ENCODE assay signal across 14 cellular contexts in the genomic region with DNA sequence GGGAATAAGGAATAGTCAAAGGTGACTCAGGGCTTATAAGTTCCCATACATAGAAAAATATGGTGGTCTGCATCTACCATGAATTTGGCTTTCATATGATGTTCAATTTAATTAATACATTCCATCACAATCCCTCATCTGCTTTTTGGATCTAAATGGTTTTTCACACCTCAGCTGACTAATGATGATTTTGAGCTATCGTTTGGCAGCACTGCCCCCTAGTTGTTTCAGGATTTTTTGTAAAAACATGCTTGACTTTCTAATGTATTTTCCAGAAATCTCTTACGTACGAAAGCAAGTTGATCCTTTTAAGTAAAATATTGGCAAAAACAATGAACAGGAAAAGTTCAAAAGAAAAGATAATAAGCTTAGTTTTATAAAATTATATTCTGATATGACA.
DNase-seq lines count a peak whose midpoint lies in the region; TF ChIP-seq lines count a peak whose summit lies in the region.
"Had no signal": no experiment of that assay in that cellular context is flagged by ENCODE, and none has a peak within 500 bp of the region (broad histone marks: within the 10 kb centered on the region; RNA-seq: fewer than 3 reads in every experiment).

No MANE protein-coding gene starts in this region.

- no peak overlapping the region for H3K9ac ChIP-seq in NT2/D1 (ENCODE audit: insufficient read length, low read depth)

- H3K36me3 ChIP-seq in cardiac muscle cell (no peaks in the 10 kb centered on the region), NT2/D1 (ENCODE audit: insufficient read depth, insufficient read length, low read length) (no peaks in the 10 kb centered on the region), tibial nerve (no peaks in the 10 kb centered on the region)
- H3K36me3 ChIP-seq: thoracic aorta had no signal

- DNase-seq in cardiac muscle cell (ENCODE audit: low read depth in 1 of 2, low spot score in 1 of 2) (peak; percentile 23 to 61), cardiac septum (ENCODE audit: low spot score) (no peak), NT2/D1 (ENCODE audit: low read depth, low spot score) (peak; percentile 2), epithelial cell of esophagus (ENCODE audit: low read depth) (peak; percentile 36), tibial nerve (ENCODE audit: low spot score in 2 of 2) (no peak), GM19240 (ENCODE audit: insufficient read length, low spot score) (no peak), GF-D8 (lab: John Stamatoyannopoulos, UW) (no peak)
- DNase-seq in activated effector memory CD4-positive, alpha-beta T cell treated with anti-CD3 and anti-CD28 coated beads, Interleukin-2, amount 50 U/mL, for 16 hours, result no peak
- DNase-seq: activated CD4-positive, alpha-beta memory T cell treated with anti-CD3 and anti-CD28 coated beads, Interleukin-2, amount 10 ng/mL, durations not matched to agents 7 days and 5 days; CD4-positive, CD25-positive, alpha-beta regulatory T cell; left colon; NCI-H774; stimulated activated CD4-positive, alpha-beta T cell treated with anti-CD3 and anti-CD28 coated beads, Interleukin-15, amount 100 ng/mL, for 24 hours had no signal

- H3K27me3 ChIP-seq in cardiac muscle cell, result no peaks in the 10 kb centered on the region
- H3K27me3 ChIP-seq in NT2/D1 (ENCODE audit: insufficient read depth, insufficient read length), result no peaks in the 10 kb centered on the region
- no peaks in the 10 kb centered on the region for H3K27me3 ChIP-seq in tibial nerve

- H3K4me3 ChIP-seq in cardiac muscle cell (no peak overlapping the region), NT2/D1 (ENCODE audit: insufficient read length, low read depth) (no peak overlapping the region), epithelial cell of esophagus (ENCODE audit: low read length) (no peak overlapping the region), tibial nerve (no peak overlapping the region)
- H3K4me3 ChIP-seq: thoracic aorta had no signal

- H3K4me1 ChIP-seq in cardiac muscle cell (ENCODE audit: low read depth), result no peaks in the 10 kb centered on the region
- no peaks in the 10 kb centered on the region for H3K4me1 ChIP-seq in NT2/D1 (ENCODE audit: insufficient read depth, insufficient read length)
- H3K4me1 ChIP-seq in tibial nerve, result no peaks in the 10 kb centered on the region

- TF ChIP-seq EP300 in tibial nerve (IDR thresholded peaks at IDR 0.05), result no peak

- H3K27ac ChIP-seq in cardiac muscle cell (no peak overlapping the region), tibial nerve (no peak overlapping the region)
- H3K27ac ChIP-seq: thoracic aorta had no signal

- intact Hi-C loops in cardiac septum (cut with DNase I), result no loop called here

- H3K9me3 ChIP-seq in cardiac muscle cell (ENCODE audit: low read depth), result no peaks in the 10 kb centered on the region
- H3K9me3 ChIP-seq in NT2/D1 (ENCODE audit: insufficient read depth, low read length), result no peaks in the 10 kb centered on the region
- no peaks in the 10 kb centered on the region for H3K9me3 ChIP-seq in tibial nerve
- H3K9me3 ChIP-seq: thoracic aorta had no signal

- WGBS in tibial nerve, 2 donors, result 26 to 35% methylated on average over 3 of the region's 3 CpGs

- TF ChIP-seq POLR2A in tibial nerve (IDR thresholded peaks at IDR 0.05), result no peak

- TF ChIP-seq CTCF in cardiac muscle cell (IDR thresholded peaks at IDR 0.05; ENCODE audit: low read depth, low read length), result peak; percentile 48
- TF ChIP-seq CTCF in epithelial cell of esophagus (IDR thresholded peaks at IDR 0.05; ENCODE audit: insufficient read depth, low read depth, low read length, missing control alignments), result peak; percentile 49
- TF ChIP-seq CTCF in tibial nerve (IDR thresholded peaks at IDR 0.05), result peak in 4 of 5 experiments; percentile 14 to 23 (median 22)

Comparison
In these comparisons a context has a peak if more than half of its experiments do, and no peak if none do; other contexts are left out.
1. DNase-seq: peak in cardiac muscle cell (2 of 2), NT2/D1 (single experiment) and epithelial cell of esophagus (single experiment); none in cardiac septum (single experiment), tibial nerve (0 of 2), GM19240 (single experiment), activated effector memory CD4-positive, alpha-beta T cell treated with anti-CD3 and anti-CD28 coated beads, Interleukin-2, amount 50 U/mL, for 16 hours (single experiment) and GF-D8 (single experiment).
2. Peak in every context shown above with its lines, with median percentiles within 50 percentile points of each other: CTCF ChIP-seq.